In the genomic region with DNA sequence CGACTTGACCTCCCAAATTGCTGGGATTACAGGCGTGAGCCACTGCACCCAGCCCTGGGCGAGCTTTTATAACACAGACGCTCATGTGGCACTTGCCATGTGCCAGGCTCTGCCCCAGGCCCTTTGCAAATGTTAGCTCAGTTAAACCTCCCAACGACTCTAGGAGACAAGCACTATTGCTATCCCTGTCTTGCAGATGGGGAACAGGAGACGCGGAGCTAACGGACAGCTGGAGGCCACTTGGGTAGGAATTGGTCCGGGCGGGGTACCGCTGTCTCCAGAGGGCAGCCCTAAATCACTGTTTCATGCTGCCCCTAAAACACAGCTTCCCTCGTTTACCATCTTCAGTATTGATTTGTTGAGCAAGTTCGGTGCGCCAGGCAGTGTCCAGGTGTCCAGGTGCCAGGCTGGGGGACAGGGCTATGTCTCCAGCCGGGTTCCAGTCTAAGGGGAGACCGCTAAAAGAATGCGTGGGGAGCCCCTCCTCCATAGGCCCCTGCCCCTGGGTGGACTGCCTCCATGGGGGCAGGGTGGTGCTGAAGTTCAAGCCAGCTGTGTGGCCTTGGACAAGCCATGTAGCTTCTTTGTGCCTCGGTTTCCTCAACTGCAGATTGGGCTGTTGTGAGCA, we compare ENCODE assay signal across 14 cellular contexts. TPM values are rescaled to one million over a fixed set of nuclear protein-coding genes. Genes with fewer than 3 reads are reported as not detected.
DNase-seq lines count a peak whose midpoint lies in the region; ATAC-seq and TF ChIP-seq lines count a peak whose summit lies in the region.
"Had no signal": no experiment of that assay in that cellular context is flagged by ENCODE, and none has a peak within 500 bp of the region (broad histone marks: within the 10 kb centered on the region; RNA-seq: fewer than 3 reads in every experiment).

No MANE protein-coding gene starts in this region.

- H3K4me3 ChIP-seq in neural progenitor cell: no peak overlapping the region

- POLR2A ChIA-PET in activated CD4-positive, alpha-beta T cell treated with anti-CD3 and anti-CD28 coated beads, Interleukin-2, amount 10 ng/mL, durations not matched to agents 7 days and 5 days (lab: Charles Lee): no interaction called here

- H3K36me3 Mint-ChIP-seq in activated CD4-positive, alpha-beta T cell treated with anti-CD3 and anti-CD28 coated beads, Interleukin-2, amount 10 ng/mL, durations not matched to agents 7 days and 5 days (ENCODE audit: low read depth): no peaks in the 10 kb centered on the region
- H3K36me3 Mint-ChIP-seq in IgD-negative memory B cell: no peaks in the 10 kb centered on the region
- no peaks in the 10 kb centered on the region for H3K36me3 Mint-ChIP-seq in chondrocyte (ENCODE audit: low read depth)
- no peaks in the 10 kb centered on the region for H3K36me3 Mint-ChIP-seq in neural progenitor cell

- CTCF ChIA-PET in activated CD4-positive, alpha-beta T cell treated with anti-CD3 and anti-CD28 coated beads, Interleukin-2, amount 10 ng/mL, durations not matched to agents 7 days and 5 days (lab: Charles Lee): interaction anchor here (0.5 to 2.8 kb wide), 8 partner anchors 9 to 397 kb away, joined by 3 to 10 read pairs (median 3); a partner anchor contains a TSS

- H4K20me1 ChIP-seq in neural progenitor cell (ENCODE audit: low read depth): no peaks in the 10 kb centered on the region

- peak overlapping the region; percentile 77 for H3K4me3 Mint-ChIP-seq in activated CD4-positive, alpha-beta T cell treated with anti-CD3 and anti-CD28 coated beads, Interleukin-2, amount 10 ng/mL, durations not matched to agents 7 days and 5 days
- H3K4me3 Mint-ChIP-seq in IgD-negative memory B cell (peak overlapping the region in 3 of 4 donors; percentile 35 to 87 (median 78)), chondrocyte (ENCODE audit: unreplicated experiment) (peak overlapping the region; percentile 19), neural progenitor cell (peak overlapping the region; percentile 83)

- H3K4me1 Mint-ChIP-seq in activated CD4-positive, alpha-beta T cell treated with anti-CD3 and anti-CD28 coated beads, Interleukin-2, amount 10 ng/mL, durations not matched to agents 7 days and 5 days: peaks cover 76% of the 10 kb centered on the region
- peaks cover 32 to 36% (median 33%) of the 10 kb centered on the region in 3 donors for H3K4me1 Mint-ChIP-seq in IgD-negative memory B cell
- H3K4me1 Mint-ChIP-seq in chondrocyte (ENCODE audit: low read depth): peaks cover 17% of the 10 kb centered on the region
- H3K4me1 Mint-ChIP-seq in neural progenitor cell: peaks cover 41% of the 10 kb centered on the region

- H3K4me2 ChIP-seq in neural progenitor cell: no peak overlapping the region

- no peaks in the 10 kb centered on the region for H3K9me3 ChIP-seq in neural progenitor cell (ENCODE audit: low read depth)
- H3K9me3 ChIP-seq: gastrocnemius medialis, SJSA1 had no signal

- peaks cover 33% of the 10 kb centered on the region for H3K4me1 ChIP-seq in neural progenitor cell

- no peaks in the 10 kb centered on the region for H3K27me3 ChIP-seq in neural progenitor cell
- H3K27me3 ChIP-seq: gastrocnemius medialis, SJSA1 had no signal

- TF ChIP-seq CTCF in chondrocyte (IDR thresholded peaks at IDR 0.05) (no peak), neural progenitor cell (IDR thresholded peaks at IDR 0.05) (no peak)

- H3K79me2 ChIP-seq in neural progenitor cell (ENCODE audit: low read depth): peaks cover 6% of the 10 kb centered on the region

- no peaks in the 10 kb centered on the region for H3F3A ChIP-seq in neural progenitor cell (ENCODE audit: low read depth)

- no peak overlapping the region for H3K27ac ChIP-seq in neural progenitor cell

- no peak overlapping the region for H2AFZ ChIP-seq in neural progenitor cell (replicated peaks)

- H3K9ac ChIP-seq in neural progenitor cell: no peak overlapping the region

- DNase-seq in activated CD4-positive, alpha-beta T cell treated with anti-CD3 and anti-CD28 coated beads, Interleukin-2, amount 10 ng/mL, durations not matched to agents 7 days and 5 days: no peak
- no peak for DNase-seq in activated CD4-positive, alpha-beta T cell treated with anti-CD3 and anti-CD28 coated beads, Interleukin-2, amount 50 U/mL, for 48 hours
- DNase-seq in chondrocyte (ENCODE audit: low spot score) (no peak), neural progenitor cell (ENCODE audit: low spot score) (no peak), EL (no peak)
- no peak for DNase-seq in activated effector memory CD4-positive, alpha-beta T cell treated with Interleukin-2 at 50 U/mL for 16 hours
- DNase-seq: NCI-H187 treated with DMSO at 0.1 percent for 48 hours had no signal

- ATAC-seq in GM18870 (IDR thresholded peaks at IDR 0.05; ENCODE audit: unreplicated experiment): no peak

- peaks cover 2% of the 10 kb centered on the region for H3K9me3 Mint-ChIP-seq in activated CD4-positive, alpha-beta T cell treated with anti-CD3 and anti-CD28 coated beads, Interleukin-2, amount 10 ng/mL, durations not matched to agents 7 days and 5 days
- H3K9me3 Mint-ChIP-seq in IgD-negative memory B cell (no peaks in the 10 kb centered on the region), chondrocyte (ENCODE audit: low read depth) (no peaks in the 10 kb centered on the region), neural progenitor cell (no peaks in the 10 kb centered on the region)

- no peaks in the 10 kb centered on the region for H3K36me3 ChIP-seq in neural progenitor cell
- H3K36me3 ChIP-seq: gastrocnemius medialis had no signal

- no peaks in the 10 kb centered on the region for H3K27me3 Mint-ChIP-seq in activated CD4-positive, alpha-beta T cell treated with anti-CD3 and anti-CD28 coated beads, Interleukin-2, amount 10 ng/mL, durations not matched to agents 7 days and 5 days
- H3K27me3 Mint-ChIP-seq in IgD-negative memory B cell: peaks cover 9% of the 10 kb centered on the region
- no peaks in the 10 kb centered on the region for H3K27me3 Mint-ChIP-seq in chondrocyte (ENCODE audit: low read depth)
- H3K27me3 Mint-ChIP-seq in neural progenitor cell (ENCODE audit: insufficient read depth, low read depth): peaks cover 4% of the 10 kb centered on the region

- peak overlapping the region; percentile 75 for H3K27ac Mint-ChIP-seq in activated CD4-positive, alpha-beta T cell treated with anti-CD3 and anti-CD28 coated beads, Interleukin-2, amount 10 ng/mL, durations not matched to agents 7 days and 5 days
- peak overlapping the region in 2 of 3 donors; percentile 78 to 87 for H3K27ac Mint-ChIP-seq in IgD-negative memory B cell
- no peak overlapping the region for H3K27ac Mint-ChIP-seq in chondrocyte (ENCODE audit: unreplicated experiment)
- no peak overlapping the region for H3K27ac Mint-ChIP-seq in neural progenitor cell

RNA-seq across cellular contexts. Expression of a gene that starts 23.7 kb away (rescaled TPM):
- not detected for total RNA-seq in activated CD4-positive, alpha-beta T cell treated with anti-CD3 and anti-CD28 coated beads, Interleukin-2, amount 10 ng/mL, durations not matched to agents 7 days and 5 days
- not detected for polyA plus RNA-seq in IgD-negative memory B cell
- total RNA-seq in chondrocyte (not detected in 3 replicates), neural progenitor cell (ENCODE audit: low replicate concordance) (0.09 TPM in 1 of 2 replicates, not detected in the other)
- total RNA-seq: gastrocnemius medialis, LHCN-M2, posterior vena cava, SJSA1, subcutaneous adipose tissue had no signal

RNA-seq across cellular contexts. Expression of a gene that starts 41.1 kb away (rescaled TPM):
- 100 to 1,000 TPM; 113 to 117 TPM for total RNA-seq in activated CD4-positive, alpha-beta T cell treated with anti-CD3 and anti-CD28 coated beads, Interleukin-2, amount 10 ng/mL, durations not matched to agents 7 days and 5 days
- polyA plus RNA-seq in IgD-negative memory B cell: 0.25 TPM
- 10.2 to 11.6 TPM (median 10.9 TPM) in 3 replicates for total RNA-seq in chondrocyte
- 144 and 169 TPM in 2 replicates for total RNA-seq in neural progenitor cell (ENCODE audit: low replicate concordance)

Comparison
In these comparisons a context has a peak if more than half of its experiments do, and no peak if none do; other contexts are left out.
1. H3K27ac Mint-ChIP-seq: peak in activated CD4-positive, alpha-beta T cell treated with anti-CD3 and anti-CD28 coated beads, Interleukin-2, amount 10 ng/mL, durations not matched to agents 7 days and 5 days (single experiment) and IgD-negative memory B cell (2 of 3); none in chondrocyte (single experiment) and neural progenitor cell (single experiment).
2. H3K4me3 Mint-ChIP-seq: peak in every context shown above with its lines; median percentile 83 in neural progenitor cell; 78 in IgD-negative memory B cell; 77 in activated CD4-positive, alpha-beta T cell treated with anti-CD3 and anti-CD28 coated beads, Interleukin-2, amount 10 ng/mL, durations not matched to agents 7 days and 5 days; 19 in chondrocyte.